ENCODE assay signal across 26 cellular contexts in the genomic region with DNA sequence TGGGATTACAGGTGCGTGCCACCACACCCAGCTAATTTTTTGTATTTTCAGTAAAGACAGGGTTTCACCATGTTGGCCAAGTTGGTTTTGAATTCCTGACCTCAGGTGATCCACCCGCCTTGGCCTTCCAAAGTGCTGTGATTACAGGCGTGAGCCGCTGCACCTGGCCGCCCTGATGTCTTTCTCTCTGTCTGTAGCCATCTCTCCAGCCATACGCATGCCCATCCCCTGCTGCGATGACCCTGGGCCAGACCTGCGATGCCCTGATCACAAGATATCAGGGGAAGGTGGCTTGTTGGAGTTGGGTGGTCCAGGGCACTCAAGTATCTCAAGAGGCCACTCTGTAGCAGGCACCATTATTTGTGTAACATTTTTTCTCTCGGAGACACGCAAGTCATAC. TPM values are rescaled to one million over a fixed set of nuclear protein-coding genes. Genes with fewer than 3 reads are reported as not detected.
"Had no signal": no experiment of that assay in that cellular context is flagged by ENCODE, and none has a peak within 500 bp of the region (broad histone marks: within the 10 kb centered on the region; RNA-seq: fewer than 3 reads in every experiment).

No MANE protein-coding gene starts in this region.

- H3K27me3 Mint-ChIP-seq: activated B cell treated with CpG ODN at 0.5 μM for 24 hours; activated naive CD4-positive, alpha-beta T cell treated with anti-CD3 and anti-CD28 coated beads, Interleukin-2, amount 50 U/mL, for 24 hours had no signal

- H3K4me3 ChIP-seq: cardiac muscle cell, SK-N-MC had no signal

- H3K9me3 Mint-ChIP-seq: activated B cell treated with CpG ODN at 0.5 μM for 24 hours; activated CD4-positive, alpha-beta memory T cell treated with anti-CD3 and anti-CD28 coated beads, Interleukin-2, amount 10 ng/mL, durations not matched to agents 7 days and 5 days; activated naive CD4-positive, alpha-beta T cell treated with anti-CD3 and anti-CD28 coated beads, Interleukin-2, amount 50 U/mL, for 24 hours; activated T-helper 2 cell treated with anti-CD3 and anti-CD28 coated beads, Interferon-gamma antibody, Interleukin-2, Interleukin-4, amounts not matched to agents 10 μg/mL and 5 μg/mL and 100 μg/mL, durations not matched to agents 14 hours and 24 hours and 36 hours; T-cell had no signal

- H3K4me1 Mint-ChIP-seq: activated B cell treated with CpG ODN at 0.5 μM for 24 hours; activated CD4-positive, alpha-beta memory T cell treated with anti-CD3 and anti-CD28 coated beads, Interleukin-2, amount 10 ng/mL, durations not matched to agents 7 days and 5 days; activated naive CD4-positive, alpha-beta T cell treated with anti-CD3 and anti-CD28 coated beads, Interleukin-2, amount 50 U/mL, for 24 hours; T-cell had no signal

- ATAC-seq: Panc1, Right ventricle myocardium inferior, T-cell had no signal

- DNase-seq: activated B cell treated with CpG ODN at 0.5 μM for 24 hours; activated CD4-positive, alpha-beta memory T cell treated with anti-CD3 and anti-CD28 coated beads, Interleukin-2, amount 10 ng/mL, durations not matched to agents 7 days and 5 days; activated CD4-positive, alpha-beta T cell treated with anti-CD3 and anti-CD28 coated beads for 1 hour; activated CD4-positive, alpha-beta T cell treated with anti-CD3 and anti-CD28 coated beads, Interleukin-2, amount 50 U/mL, for 1 hour; activated naive CD4-positive, alpha-beta T cell; activated T-cell treated with anti-CD3 and anti-CD28 coated beads for 4 hours; amygdala; brain microvascular endothelial cell; NCI-H1105; NCI-H1436; NCI-H1694 treated with DMSO at 0.1 percent for 48 hours; NCI-H2081; NCI-H510A treated with DMSO at 0.1 percent for 48 hours; NCI-H69; NK-92 treated with Interleukin-12 subunit alpha and Interleukin-12 subunit beta, amount 100 ng/mL, for 24 hours; OCI-M1; RPMI8226; T-cell; T-helper 2 cell; T1000 had no signal

- H3K36me3 ChIP-seq: brain microvascular endothelial cell, cardiac muscle cell had no signal

- H3K4me3 Mint-ChIP-seq: activated B cell treated with CpG ODN at 0.5 μM for 24 hours; activated CD4-positive, alpha-beta memory T cell treated with anti-CD3 and anti-CD28 coated beads, Interleukin-2, amount 10 ng/mL, durations not matched to agents 7 days and 5 days; activated naive CD4-positive, alpha-beta T cell treated with anti-CD3 and anti-CD28 coated beads, Interleukin-2, amount 50 U/mL, for 24 hours; T-cell had no signal

- H3K27me3 ChIP-seq: brain microvascular endothelial cell, cardiac muscle cell had no signal

- H3K27ac ChIP-seq: brain microvascular endothelial cell, cardiac muscle cell, SK-N-MC had no signal

- H3K36me3 Mint-ChIP-seq: activated naive CD4-positive, alpha-beta T cell treated with anti-CD3 and anti-CD28 coated beads, Interleukin-2, amount 50 U/mL, for 24 hours; T-cell had no signal

- H3K27ac Mint-ChIP-seq: activated B cell treated with CpG ODN at 0.5 μM for 24 hours; activated CD4-positive, alpha-beta memory T cell treated with anti-CD3 and anti-CD28 coated beads, Interleukin-2, amount 10 ng/mL, durations not matched to agents 7 days and 5 days; activated naive CD4-positive, alpha-beta T cell treated with anti-CD3 and anti-CD28 coated beads, Interleukin-2, amount 50 U/mL, for 24 hours; activated T-helper 2 cell treated with anti-CD3 and anti-CD28 coated beads, Interferon-gamma antibody, Interleukin-2, Interleukin-4, amounts not matched to agents 10 μg/mL and 5 μg/mL and 100 μg/mL, durations not matched to agents 14 hours and 24 hours and 36 hours; T-cell had no signal

RNA-seq across cellular contexts. Expression of a gene that starts 54.4 kb away (rescaled TPM):
- total RNA-seq: activated B cell treated with CpG ODN at 0.5 μM for 24 hours had no signal
